ENCODE assay signal across 10 cellular contexts in the genomic region with DNA sequence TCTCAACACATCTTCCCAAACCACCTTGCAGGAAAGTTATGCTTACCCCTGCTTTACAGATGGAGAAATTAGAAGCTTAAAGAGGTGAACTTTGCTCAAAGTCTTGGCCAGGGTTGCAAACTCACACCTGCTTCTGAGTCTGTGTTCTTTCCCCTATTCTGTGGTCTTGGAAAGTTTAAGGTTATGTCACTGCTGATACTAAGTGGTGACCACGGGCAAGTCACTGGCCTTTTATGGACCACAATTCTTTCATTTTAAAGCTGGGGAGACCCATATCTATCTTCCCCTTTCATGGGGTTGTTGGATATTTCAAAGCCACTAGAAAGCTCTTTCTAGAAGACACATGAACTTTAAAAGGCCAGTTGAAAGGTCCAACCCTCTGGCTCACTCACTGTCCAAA.
"Had no signal": no experiment of that assay in that cellular context is flagged by ENCODE, and none has a peak within 500 bp of the region (broad histone marks: within the 10 kb centered on the region; RNA-seq: fewer than 3 reads in every experiment).

No MANE protein-coding gene starts in this region.

- H3K4me1 ChIP-seq: HAP-1 had no signal

- H3K9ac ChIP-seq: KMS-11 had no signal

- H3K9me3 Mint-ChIP-seq: GM23338, HFFc6, IgD-negative memory B cell had no signal

- ATAC-seq: GM23338, HCT116, HepG2 had no signal

- H3K4me3 Mint-ChIP-seq: GM23338, HFFc6, IgD-negative memory B cell had no signal

- H3K27ac ChIP-seq: HL-60, KMS-11 had no signal

- H3K36me3 ChIP-seq: HAP-1 had no signal

- H3K9me3 ChIP-seq: HAP-1 had no signal

- H3K27ac Mint-ChIP-seq: GM23338, HFFc6, IgD-negative memory B cell had no signal

- H3K4me1 Mint-ChIP-seq: IgD-negative memory B cell had no signal

- DNase-seq: H7, HFFc6, KBM-7 had no signal

- H3K36me3 Mint-ChIP-seq: IgD-negative memory B cell had no signal

- H3K4me3 ChIP-seq: GM23338, HAP-1 had no signal

- H3K4me2 ChIP-seq: GM23338, KMS-11 had no signal

- FAIRE-seq: HepG2 had no signal
